Comparison of ENCODE assay signal across 8 cellular contexts in genomic region chr15:38453971-38454686, GRCh38. TPM values are rescaled to one million over a fixed set of nuclear protein-coding genes. Genes with fewer than 3 reads are reported as not detected.
A peak's percentile ranks its signal among the peaks of the same experiment; 100 is the strongest.
DNase-seq lines count a peak whose midpoint lies in the region; ATAC-seq and TF ChIP-seq lines count a peak whose summit lies in the region.

Gene FAM98B (plus strand): TSS chr15:38454127. CDS start chr15:38454162, 35 bp downstream.

- intact Hi-C loops in activated CD4-positive, alpha-beta T cell treated with anti-CD3 and anti-CD28 coated beads for 36 hours (cut with DNase I, micrococcal nuclease): loop anchor here in 1 of 2 experiments (1.0 to 2.0 kb wide), 4 partner anchors 111 to 1328 kb away; partner anchors contain the start of genes FSIP1, RASGRP1 and SPRED1

- peak; percentile 95 for ATAC-seq in GM19025 (IDR thresholded peaks at IDR 0.05; ENCODE audit: low read depth, unreplicated experiment)
- peak; percentile 91 for ATAC-seq in HG03280 (IDR thresholded peaks at IDR 0.05; ENCODE audit: unreplicated experiment)
- peak; percentile 92 for ATAC-seq in activated CD4-positive, alpha-beta T cell treated with anti-CD3 and anti-CD28 coated beads for 36 hours

- H3K27ac Mint-ChIP-seq in activated CD4-positive, alpha-beta T cell treated with anti-CD3 and anti-CD28 coated beads for 36 hours: peak within 1 kb of the TSS; percentile 93

- DNase-seq in AML-193 (lab: John Stamatoyannopoulos, UW): peak; percentile 65 to 70
- DNase-seq in NCI-H446 treated with DMSO at 0.1 percent for 48 hours (lab: John Stamatoyannopoulos, UW): peak; percentile 58
- peak; percentile 92 for DNase-seq in activated CD4-positive, alpha-beta T cell treated with anti-CD3 and anti-CD28 coated beads for 36 hours
- peak; percentile 93 for DNase-seq in choroid plexus epithelial cell (ENCODE audit: low read depth)
- peak; percentile 72 for DNase-seq in kidney glomerular epithelial cell (lab: John Stamatoyannopoulos, UW)
- DNase-seq in stimulated activated CD4-positive, alpha-beta T cell treated with anti-CD3 and anti-CD28 coated beads, Interleukin-1b, Interleukin-23, amount 100 ng/mL, for 1 hour (ENCODE audit: low read depth in 2 of 2): peak; percentile 60 to 89

- H3K4me3 Mint-ChIP-seq in activated CD4-positive, alpha-beta T cell treated with anti-CD3 and anti-CD28 coated beads for 36 hours: peak within 1 kb of the TSS; percentile 78

- TF ChIP-seq CTCF in choroid plexus epithelial cell (conservative IDR thresholded peaks at IDR 0.05; ENCODE audit: low read depth, low read length): peak; percentile 27

- CTCF ChIA-PET in activated CD4-positive, alpha-beta T cell treated with anti-CD3 and anti-CD28 coated beads for 36 hours (lab: Charles Lee): interaction anchor here (0.6 to 3.3 kb wide), 25 partner anchors 10 to 506 kb away, joined by 3 to 45 read pairs (median 5); partner anchors contain the start of gene RASGRP1

- H3K36me3 Mint-ChIP-seq in activated CD4-positive, alpha-beta T cell treated with anti-CD3 and anti-CD28 coated beads for 36 hours (ENCODE audit: low read depth): peaks cover 4% of the 10 kb centered on the region

- POLR2A ChIA-PET in activated CD4-positive, alpha-beta T cell treated with anti-CD3 and anti-CD28 coated beads for 36 hours (lab: Charles Lee): interaction anchor here (0.5 to 1.9 kb wide), 6 partner anchors 8 to 1187 kb away, joined by 3 to 4 read pairs (median 3); no protein-coding TSS in a partner anchor

- H3K27me3 Mint-ChIP-seq in activated CD4-positive, alpha-beta T cell treated with anti-CD3 and anti-CD28 coated beads for 36 hours: no peaks in the 10 kb centered on the region

- H3K9me3 Mint-ChIP-seq in activated CD4-positive, alpha-beta T cell treated with anti-CD3 and anti-CD28 coated beads for 36 hours (ENCODE audit: low read depth): no peaks in the 10 kb centered on the region

- H3K4me1 Mint-ChIP-seq in activated CD4-positive, alpha-beta T cell treated with anti-CD3 and anti-CD28 coated beads for 36 hours: peaks cover 31% of the 10 kb centered on the region

- peak within 1 kb of the TSS; percentile 93 for H3K4me3 ChIP-seq in choroid plexus epithelial cell (ENCODE audit: low read depth, low read length)

RNA-seq across cellular contexts. Expression of gene FAM98B, which starts in this region (rescaled TPM):
- 10 to 100 TPM; 54.2 to 81.9 TPM for total RNA-seq in activated CD4-positive, alpha-beta T cell treated with anti-CD3 and anti-CD28 coated beads for 36 hours

Comparison
In these comparisons a context has a peak if more than half of its experiments do, and no peak if none do; other contexts are left out.
1. Peak in every context shown above with its lines: DNase-seq, ATAC-seq and H3K4me3 ChIP-seq.